8 cellular contexts compared by ENCODE assay signal in genomic region chr14:24006497-24006871, GRCh38. TPM values are rescaled to one million over a fixed set of nuclear protein-coding genes. Genes with fewer than 3 reads are reported as not detected.
DNase-seq lines count a peak whose midpoint lies in the region; ATAC-seq and TF ChIP-seq lines count a peak whose summit lies in the region.
"Not testable (repeated sequence)": the region's sequence is repeated elsewhere in the genome, so short reads cannot be mapped to it uniquely, and the experiment has no call there.

No MANE protein-coding gene starts in this region.

- H3K4me3 Mint-ChIP-seq in activated T-cell treated with anti-CD3 and anti-CD28 coated beads, Interleukin-2, amount 50 U/mL, for 4 hours, result peak overlapping the region; percentile 43
- peak overlapping the region; percentile 43 for H3K4me3 Mint-ChIP-seq in mesothelial cell of epicardium
- peak overlapping the region; percentile 17 to 83 for H3K4me3 Mint-ChIP-seq in stimulated activated naive B cell treated with anti-CD40 and anti-IgM and Interleukin-4, amounts not matched to agents 10 μg/mL and 1 μg/mL and 100 μg/mL, for 72 hours

- H3K27me3 ChIP-seq in BE2C, esophagus muscularis mucosa: not testable (repeated sequence)

- no CpG with 5 or more reads among the region's 18 CpGs for WGBS in esophagus muscularis mucosa

- not testable (repeated sequence) for H3K9me3 ChIP-seq in BE2C, esophagus muscularis mucosa

- not testable (repeated sequence) for TF ChIP-seq POLR2A in esophagus muscularis mucosa (IDR thresholded peaks at IDR 0.05; ENCODE audit: low read depth)

- H3K27ac Mint-ChIP-seq in mesothelial cell of epicardium; stimulated activated naive B cell treated with anti-CD40 and anti-IgM and Interleukin-4, amounts not matched to agents 10 μg/mL and 1 μg/mL and 100 μg/mL, for 72 hours: not testable (repeated sequence)

- ATAC-seq in GM19025 (IDR thresholded peaks at IDR 0.05; ENCODE audit: low read depth, unreplicated experiment) (peak; percentile 28), HG02763 (IDR thresholded peaks at IDR 0.05; ENCODE audit: unreplicated experiment) (peak; percentile 29)
- peak; percentile 34 to 44 for ATAC-seq in activated T-cell treated with anti-CD3 and anti-CD28 coated beads, Interleukin-2, amount 50 U/mL, for 4 hours
- peak; percentile 41 to 45 for ATAC-seq in stimulated activated naive B cell treated with anti-CD40 and anti-IgM and Interleukin-4, amounts not matched to agents 10 μg/mL and 1 μg/mL and 100 μg/mL, for 72 hours (replicated peaks)

- not testable (repeated sequence) for TF ChIP-seq CTCF in BE2C (IDR thresholded peaks at IDR 0.05; ENCODE audit: low read depth, low read length); esophagus muscularis mucosa (IDR thresholded peaks at IDR 0.05); mesothelial cell of epicardium (IDR thresholded peaks at IDR 0.05; ENCODE audit: unreplicated experiment)

- not testable (repeated sequence) for H3K36me3 Mint-ChIP-seq in activated T-cell treated with anti-CD3 and anti-CD28 coated beads, Interleukin-2, amount 50 U/mL, for 4 hours (ENCODE audit: insufficient read depth); mesothelial cell of epicardium; stimulated activated naive B cell treated with anti-CD40 and anti-IgM and Interleukin-4, amounts not matched to agents 10 μg/mL and 1 μg/mL and 100 μg/mL, for 72 hours

- H3K27me3 Mint-ChIP-seq in activated T-cell treated with anti-CD3 and anti-CD28 coated beads, Interleukin-2, amount 50 U/mL, for 4 hours (ENCODE audit: low read depth); mesothelial cell of epicardium (ENCODE audit: low read depth); stimulated activated naive B cell treated with anti-CD40 and anti-IgM and Interleukin-4, amounts not matched to agents 10 μg/mL and 1 μg/mL and 100 μg/mL, for 72 hours: not testable (repeated sequence)

- peak overlapping the region; percentile 48 for H3K4me3 ChIP-seq in BE2C (ENCODE audit: low read depth, low read length)
- peak overlapping the region; percentile 43 to 57 (median 50) for H3K4me3 ChIP-seq in esophagus muscularis mucosa

- not testable (repeated sequence) for H3K36me3 ChIP-seq in BE2C, esophagus muscularis mucosa

- peak overlapping the region in 3 of 4 donors; percentile 63 to 72 (median 72) for H3K27ac ChIP-seq in esophagus muscularis mucosa (replicated peaks in 1 of 4)

- not testable (repeated sequence) for H3K9me3 Mint-ChIP-seq in activated T-cell treated with anti-CD3 and anti-CD28 coated beads, Interleukin-2, amount 50 U/mL, for 4 hours; mesothelial cell of epicardium; stimulated activated naive B cell treated with anti-CD40 and anti-IgM and Interleukin-4, amounts not matched to agents 10 μg/mL and 1 μg/mL and 100 μg/mL, for 72 hours

- peaks cover 34% of the 10 kb centered on the region for H3K4me1 Mint-ChIP-seq in activated T-cell treated with anti-CD3 and anti-CD28 coated beads, Interleukin-2, amount 50 U/mL, for 4 hours (ENCODE audit: low read depth)
- H3K4me1 Mint-ChIP-seq in mesothelial cell of epicardium, result peaks cover 23% of the 10 kb centered on the region
- peaks cover 13 to 28% of the 10 kb centered on the region in 2 donors for H3K4me1 Mint-ChIP-seq in stimulated activated naive B cell treated with anti-CD40 and anti-IgM and Interleukin-4, amounts not matched to agents 10 μg/mL and 1 μg/mL and 100 μg/mL, for 72 hours

- not testable (repeated sequence) for H3K4me1 ChIP-seq in BE2C, esophagus muscularis mucosa

- not testable (repeated sequence) for TF ChIP-seq EP300 in esophagus muscularis mucosa (IDR thresholded peaks at IDR 0.05)

- not testable (repeated sequence) for DNase-seq in BE2C; activated T-cell treated with anti-CD3 and anti-CD28 coated beads, Interleukin-2, amount 50 U/mL, for 4 hours; esophagus muscularis mucosa (ENCODE audit: extremely low spot score); mesothelial cell of epicardium (ENCODE audit: low spot score in 2 of 2, unreplicated experiment in 2 of 2); stimulated activated naive B cell treated with anti-CD40 and anti-IgM and Interleukin-4, amounts not matched to agents 10 μg/mL and 1 μg/mL and 100 μg/mL, for 72 hours
- DNase-seq in NAMALWA (ENCODE audit: low spot score), result peak; percentile 13

- intact Hi-C loops in esophagus muscularis mucosa (cut with DNase I), result not testable (repeated sequence)

RNA-seq across cellular contexts. Expression of gene DHRS4L2, which starts 17.8 kb away (rescaled TPM):
- polyA plus RNA-seq in BE2C (2012; ENCODE audit: insufficient read depth, insufficient read length, low read depth), result 10.7 TPM
- total RNA-seq in activated T-cell treated with anti-CD3 and anti-CD28 coated beads, Interleukin-2, amount 50 U/mL, for 4 hours, result 10 to 100 TPM; 10.8 to 15.9 (median 12.5) TPM
- total RNA-seq in esophagus muscularis mucosa (10 to 100 TPM in 3 of 4 donors, 1 to 10 TPM in 1; 9.4 to 23.9 (median 21.1) TPM), mesothelial cell of epicardium (19.1 to 23.2 TPM (median 22.5 TPM) in 3 replicates)

RNA-seq across cellular contexts. Expression of gene CARMIL3, which starts 45.3 kb away (rescaled TPM):
- polyA plus RNA-seq in BE2C (2012; ENCODE audit: insufficient read depth, insufficient read length, low read depth), result 19.2 TPM
- total RNA-seq in activated T-cell treated with anti-CD3 and anti-CD28 coated beads, Interleukin-2, amount 50 U/mL, for 4 hours, result 1 to 10 TPM; 1.3 to 1.8 (median 1.3) TPM
- under 1 TPM in 2 of 4 donors, not detected in 2; 0.17 to 0.29 TPM for total RNA-seq in esophagus muscularis mucosa
- 1.1 to 1.6 TPM (median 1.4 TPM) in 3 replicates for total RNA-seq in mesothelial cell of epicardium

RNA-seq across cellular contexts. Expression of gene DHRS4, which starts 52.9 kb away (rescaled TPM):
- 17.7 TPM for polyA plus RNA-seq in BE2C (2012; ENCODE audit: insufficient read depth, insufficient read length, low read depth)
- total RNA-seq in activated T-cell treated with anti-CD3 and anti-CD28 coated beads, Interleukin-2, amount 50 U/mL, for 4 hours, result 10 to 100 TPM; 12.6 to 23.0 (median 19.4) TPM
- total RNA-seq in esophagus muscularis mucosa (10 to 100 TPM; 37.1 to 54.4 (median 46.3) TPM), mesothelial cell of epicardium (20.9 to 23.7 TPM (median 22.0 TPM) in 3 replicates)
